In genomic region chr5:133624316-133624715, GRCh38 we compare ENCODE assay signal across 8 cellular contexts. TPM values are rescaled to one million over a fixed set of nuclear protein-coding genes. Genes with fewer than 3 reads are reported as not detected.
"Had no signal": no experiment of that assay in that cellular context is flagged by ENCODE, and none has a peak within 500 bp of the region (broad histone marks: within the 10 kb centered on the region; RNA-seq: fewer than 3 reads in every experiment).

No MANE protein-coding gene starts in this region.

- FAIRE-seq: H54, HTR-8/SVneo had no signal

- DNase-seq: GM23248, GOT3, H9, HCEC 1CT, Kasumi-1, KG1 had no signal

- H3K9ac ChIP-seq: GM23248 had no signal

- H3K4me3 ChIP-seq: GM23248 had no signal

- H3K27ac ChIP-seq: GM23248 had no signal

- H2AFZ ChIP-seq: GM23248 had no signal

RNA-seq across cellular contexts. Expression of gene FSTL4, which starts 12.0 kb away (rescaled TPM):
- total RNA-seq: GM23248 had no signal
- polyA plus RNA-seq: GM23248 had no signal
